Comparison of ENCODE assay signal across 27 cellular contexts in genomic region chr10:36115364-36115763, GRCh38.
"Had no signal": no experiment of that assay in that cellular context is flagged by ENCODE, and none has a peak within 500 bp of the region (broad histone marks: within the 10 kb centered on the region; RNA-seq: fewer than 3 reads in every experiment).

No MANE protein-coding gene starts in this region.

- H3K27me3 Mint-ChIP-seq: activated CD4-positive, alpha-beta memory T cell treated with anti-CD3 and anti-CD28 coated beads for 36 hours; activated CD4-positive, alpha-beta T cell treated with anti-CD3 and anti-CD28 coated beads, Interleukin-2, amount 10 ng/mL, durations not matched to agents 7 days and 5 days; activated naive CD8-positive, alpha-beta T cell; T-cell had no signal

- H3K9me3 Mint-ChIP-seq: activated CD4-positive, alpha-beta T cell treated with anti-CD3 and anti-CD28 coated beads, Interleukin-2, amount 10 ng/mL, durations not matched to agents 7 days and 5 days had no signal

- H3K36me3 Mint-ChIP-seq: activated CD4-positive, alpha-beta memory T cell treated with anti-CD3 and anti-CD28 coated beads for 36 hours; activated naive CD8-positive, alpha-beta T cell; T-cell had no signal

- ATAC-seq: activated T-cell treated with anti-CD3 and anti-CD28 coated beads, Interleukin-2, amount 50 U/mL, for 4 hours; K562; Panc1; T-cell had no signal

- H3K4me3 Mint-ChIP-seq: activated CD4-positive, alpha-beta memory T cell treated with anti-CD3 and anti-CD28 coated beads for 36 hours; activated CD4-positive, alpha-beta T cell treated with anti-CD3 and anti-CD28 coated beads, Interleukin-2, amount 10 ng/mL, durations not matched to agents 7 days and 5 days; activated naive CD8-positive, alpha-beta T cell; activated T-cell treated with anti-CD3 and anti-CD28 coated beads, Interleukin-2, amount 50 U/mL, for 4 hours; T-cell had no signal

- H3K36me3 ChIP-seq: breast epithelium had no signal

- H3K4me1 Mint-ChIP-seq: activated CD4-positive, alpha-beta T cell treated with anti-CD3 and anti-CD28 coated beads, Interleukin-2, amount 10 ng/mL, durations not matched to agents 7 days and 5 days; T-cell had no signal

- H3K9me3 ChIP-seq: breast epithelium had no signal

- H3K4me3 ChIP-seq: breast epithelium, K562, SK-N-MC had no signal

- DNase-seq: activated CD4-positive, alpha-beta memory T cell treated with anti-CD3 and anti-CD28 coated beads for 36 hours; activated CD4-positive, alpha-beta T cell treated with anti-CD3 and anti-CD28 coated beads, Interleukin-2, amount 10 ng/mL, durations not matched to agents 7 days and 5 days; activated CD4-positive, CD25-positive, alpha-beta regulatory T cell; activated CD8-positive, alpha-beta memory T cell treated with anti-CD3 and anti-CD28 coated beads for 24 hours; activated effector memory CD4-positive, alpha-beta T cell treated with anti-CD3 and anti-CD28 coated beads, Interleukin-2, amount 50 U/mL, for 16 hours; activated naive CD4-positive, alpha-beta T cell treated with Interleukin-2 at 50 U/mL for 16 hours; activated T-cell treated with anti-CD3 and anti-CD28 coated beads, Interleukin-2, amount 50 U/mL, for 4 hours; amygdala; central memory CD4-positive, alpha-beta T cell; Karpas-422; NCI-H1048; NCI-H146; NCI-H1930; NCI-H2107; NCI-H345; NCI-H510A; NCI-H526 treated with DMSO at 0.1 percent for 48 hours; NCI-H82; RPMI8226; T-cell; T-helper 2 cell; T1000 had no signal

- H3K27ac Mint-ChIP-seq: activated CD4-positive, alpha-beta memory T cell treated with anti-CD3 and anti-CD28 coated beads for 36 hours; activated CD4-positive, alpha-beta T cell treated with anti-CD3 and anti-CD28 coated beads, Interleukin-2, amount 10 ng/mL, durations not matched to agents 7 days and 5 days; activated naive CD8-positive, alpha-beta T cell; T-cell had no signal
